ENCODE assay signal across 8 cellular contexts in the genomic region with DNA sequence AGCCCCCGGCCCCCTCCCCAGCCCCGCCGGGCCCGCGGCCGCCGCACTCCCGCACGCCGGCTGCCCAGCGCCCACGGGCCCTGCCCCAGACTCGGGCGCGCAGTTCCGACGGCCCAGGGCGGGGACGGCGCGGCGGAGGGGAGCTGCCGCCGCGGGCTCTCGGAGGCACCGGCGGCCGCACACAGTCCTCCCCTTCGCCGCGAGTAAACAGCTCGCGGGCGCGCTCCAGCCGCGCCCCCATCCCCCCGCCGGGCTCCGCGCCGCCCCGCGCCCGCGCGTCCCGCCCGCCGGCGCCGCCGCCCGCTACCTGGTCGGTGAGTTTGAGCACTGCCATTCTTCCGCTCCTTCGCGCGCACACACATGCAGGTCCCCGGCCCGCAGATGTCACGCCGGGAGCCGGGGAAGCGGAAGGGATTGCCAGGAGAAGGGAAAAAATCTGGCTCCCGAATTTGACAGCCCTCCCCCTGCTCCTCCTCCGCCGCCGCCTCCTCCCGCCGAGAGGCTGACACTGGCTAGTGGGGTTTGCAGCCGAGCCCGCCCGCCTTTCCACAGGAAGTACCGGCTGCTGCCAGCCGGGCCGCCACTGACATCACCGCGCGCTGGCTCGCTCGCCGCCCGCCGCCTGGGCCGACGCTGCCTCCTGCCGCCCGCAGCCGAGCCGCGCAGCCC. TPM values are rescaled to one million over a fixed set of nuclear protein-coding genes. Genes with fewer than 3 reads are reported as not detected.
DNase-seq lines count a peak whose midpoint lies in the region; ATAC-seq and TF ChIP-seq lines count a peak whose summit lies in the region.

Gene ANKRD44 (minus strand): TSS at position 510 of the 669 bp plus-strand sequence. CDS start 176 bp downstream, at position 334.

- DNase-seq in DND-41 (peak; percentile 85), RPMI8226 (peak; percentile 90), fibroblast of lung (ENCODE audit: low read depth in 2 of 2) (peak; percentile 81 to 88), natural killer cell (peak; percentile 89)
- peak; percentile 77 to 83 for DNase-seq in activated T-helper 1 cell treated with anti-CD3 and anti-CD28 coated beads, Interleukin-2, amount 50 U/mL, for 16 hours (ENCODE audit: low read depth in 1 of 2, low spot score in 1 of 2)
- peak; percentile 86 for DNase-seq in stimulated activated naive CD4-positive, alpha-beta T cell treated with Interleukin-2 at 50 U/mL for 16 hours (lab: John Stamatoyannopoulos, UW)

- no peaks in the 10 kb centered on the region for H3K36me3 ChIP-seq in DND-41 (ENCODE audit: insufficient read depth, low read length)
- H3K36me3 ChIP-seq in KOPT-K1 (ENCODE audit: insufficient read depth, low read length), result no peaks in the 10 kb centered on the region
- no peaks in the 10 kb centered on the region for H3K36me3 ChIP-seq in fibroblast of lung (ENCODE audit: control insufficient read depth, insufficient read depth, low read length)

- TF ChIP-seq CTCF in DND-41 (IDR thresholded peaks at IDR 0.05; ENCODE audit: borderline replicate concordance, extremely low read depth, low read length, poor library complexity, severe bottlenecking) (peak; percentile 58), fibroblast of lung (conservative IDR thresholded peaks at IDR 0.05 in 1 of 2, IDR thresholded peaks at IDR 0.05 in 1 of 2; ENCODE audit: low read depth in 1 of 2, low read length in 2 of 2) (peak in 1 of 2 donors; percentile 11), natural killer cell (IDR thresholded peaks at IDR 0.05) (peak; percentile 9)

- H3K27ac Mint-ChIP-seq in natural killer cell, result peak within 1 kb of the TSS; percentile 94 to 97

- peak within 1 kb of the TSS; percentile 74 for H3K9ac ChIP-seq in DND-41 (ENCODE audit: low read depth, low read length)
- peak within 1 kb of the TSS; percentile 73 for H3K9ac ChIP-seq in fibroblast of lung (ENCODE audit: insufficient read depth, low read length)

- H4K20me1 ChIP-seq in DND-41 (ENCODE audit: insufficient read depth, low read length) (no peaks in the 10 kb centered on the region; the same call in 1 of the 2 replicates), fibroblast of lung (ENCODE audit: control insufficient read depth, extremely low read depth, insufficient read depth, low read length) (no peaks in the 10 kb centered on the region)

- intact Hi-C loops in natural killer cell (cut with micrococcal nuclease), result loop anchor here (1.0 to 2.0 kb wide), 2 partner anchors 119 to 198 kb away; no protein-coding TSS in a partner anchor

- H3K9me3 ChIP-seq in DND-41 (ENCODE audit: insufficient read depth, low read length, severe bottlenecking), result no peaks in the 10 kb centered on the region
- H3K9me3 ChIP-seq in KOPT-K1 (ENCODE audit: insufficient read depth, low read length, poor library complexity, severe bottlenecking), result no peaks in the 10 kb centered on the region
- H3K9me3 ChIP-seq in fibroblast of lung (ENCODE audit: control insufficient read depth, insufficient read depth, low read depth, low read length), result no peaks in the 10 kb centered on the region

- H2AFZ ChIP-seq in DND-41 (ENCODE audit: low read depth, low read length) (peak within 1 kb of the TSS; percentile 83), fibroblast of lung (ENCODE audit: low read length) (peak within 1 kb of the TSS; percentile 88)

- H3K4me1 ChIP-seq in DND-41 (ENCODE audit: insufficient read depth, low read length) (peaks cover 57% of the 10 kb centered on the region), fibroblast of lung (ENCODE audit: control insufficient read depth, extremely low read depth, insufficient read depth, low read length) (peaks cover 5% of the 10 kb centered on the region)

- H3K79me2 ChIP-seq in DND-41 (ENCODE audit: insufficient read depth, low read length) (peaks cover 32% of the 10 kb centered on the region), fibroblast of lung (ENCODE audit: control insufficient read depth, insufficient read depth, low read length) (no peaks in the 10 kb centered on the region)

- H3K27ac ChIP-seq in DND-41 (ENCODE audit: low read length), result peak within 1 kb of the TSS; percentile 73
- H3K27ac ChIP-seq in KOPT-K1 (ENCODE audit: low read depth, low read length, poor library complexity, severe bottlenecking), result peak within 1 kb of the TSS; percentile 79
- peak within 1 kb of the TSS; percentile 40 for H3K27ac ChIP-seq in fibroblast of lung (ENCODE audit: insufficient read depth, low read length)

- H3K27me3 ChIP-seq in DND-41 (ENCODE audit: insufficient read depth, low read length, poor library complexity), result no peaks in the 10 kb centered on the region
- no peaks in the 10 kb centered on the region for H3K27me3 ChIP-seq in fibroblast of lung (ENCODE audit: control insufficient read depth, insufficient read depth, low read length)

- no peaks in the 10 kb centered on the region for H3K27me3 Mint-ChIP-seq in natural killer cell (ENCODE audit: low read depth in 2 of 2)

- peaks cover 50 to 56% of the 10 kb centered on the region in 2 donors for H3K4me1 Mint-ChIP-seq in natural killer cell

- peak within 1 kb of the TSS; percentile 92 for H3K4me2 ChIP-seq in DND-41 (ENCODE audit: insufficient read depth, low read length)
- H3K4me2 ChIP-seq in fibroblast of lung (ENCODE audit: extremely low read depth, insufficient read depth, low read length), result peak within 1 kb of the TSS; percentile 89

- peak within 1 kb of the TSS; percentile 43 to 69; a peak in 3 of 4 replicates for H3K4me3 ChIP-seq in DND-41 (ENCODE audit: low read depth in 1 of 2, low read length in 2 of 2)
- peak within 1 kb of the TSS; percentile 69 to 80 (median 74) for H3K4me3 ChIP-seq in fibroblast of lung (replicated peaks in 1 of 4; ENCODE audit: control extremely low read depth in 1 of 4, insufficient read depth in 1 of 4, low read depth in 3 of 4, low read length in 4 of 4)

- H3K4me3 Mint-ChIP-seq in natural killer cell, result peak within 1 kb of the TSS; percentile 96

- H3K36me3 Mint-ChIP-seq in natural killer cell, result no peaks in the 10 kb centered on the region

- no peaks in the 10 kb centered on the region for H3K9me3 Mint-ChIP-seq in natural killer cell

- ATAC-seq in DND-41 (ENCODE audit: insufficient read depth, low read depth) (peak; percentile 84), GM21737 (IDR thresholded peaks at IDR 0.05; ENCODE audit: unreplicated experiment) (peak; percentile 67), natural killer cell (peak; percentile 76 to 89 (median 86))

RNA-seq across cellular contexts. Expression of gene ANKRD44, which starts in this region (rescaled TPM):
- total RNA-seq in fibroblast of lung, result 4.9 and 7.6 TPM in 2 replicates
- polyA plus RNA-seq in fibroblast of lung, result 9.1 and 9.7 TPM in 2 replicates
- 5.0 and 5.2 TPM in 2 replicates for polyA plus RNA-seq in fibroblast of lung (2012)
- 5.4 and 21.7 TPM in 2 replicates for polyA minus RNA-seq in fibroblast of lung (ENCODE audit: low replicate concordance)
- 100 to 1,000 TPM; 252 to 376 (median 311) TPM for total RNA-seq in natural killer cell

Comparison
In these comparisons a context has a peak if more than half of its experiments do, and no peak if none do; other contexts are left out.
1. Peak in every context shown above with its lines: DNase-seq, ATAC-seq, H3K4me3 ChIP-seq and H3K27ac ChIP-seq.
2. RNA of gene ANKRD44 (total RNA-seq): 252 to 376 TPM in natural killer cell; 4.9 to 7.6 TPM in fibroblast of lung; every median in the first group is over 10 times any median in the second.